ENCODE assay signal across 4 cellular contexts in genomic region chr10:102826148-102826796, GRCh38. TPM values are rescaled to one million over a fixed set of nuclear protein-coding genes. Genes with fewer than 3 reads are reported as not detected.
"Had no signal": no experiment of that assay in that cellular context is flagged by ENCODE, and none has a peak within 500 bp of the region (broad histone marks: within the 10 kb centered on the region; RNA-seq: fewer than 3 reads in every experiment).

No MANE protein-coding gene starts in this region.

- H3K4me3 ChIP-seq: GM12878 had no signal

- ATAC-seq: GM12878 had no signal

- DNase-seq: GDM1, GF-D8 had no signal

RNA-seq across cellular contexts. Expression of gene CYP17A1, which starts 10.9 kb away (rescaled TPM):
- total RNA-seq: G401 had no signal
- polyA plus RNA-seq: GM12878 had no signal
